1 cellular context compared by ENCODE assay signal in genomic region chr20:62530643-62531032, GRCh38.
TF ChIP-seq lines count a peak whose summit lies in the region.

No MANE protein-coding gene starts in this region.

TF ChIP-seq in K562, 482 proteins besides CTCF, POLR2A, EP300 and RAD21 (continued from another document and continues in another):
- TF ChIP-seq REST (CRISPR knock-in tag; IDR thresholded peaks at IDR 0.05; ENCODE audit: low read depth) (no peak), MNT (conservative IDR thresholded peaks at IDR 0.05) (no peak), ZNF280B (CRISPR knock-in tag; IDR thresholded peaks at IDR 0.05) (no peak), CREB1 (IDR thresholded peaks at IDR 0.05) (no peak), CREB1 (CRISPR knock-in tag; IDR thresholded peaks at IDR 0.05) (no peak), ZMIZ1 (IDR thresholded peaks at IDR 0.05; ENCODE audit: low read depth in 2 of 2, low read length in 2 of 2) (no peak), ZFX (CRISPR knock-in tag; IDR thresholded peaks at IDR 0.05) (0 out of 2 replicates have a peak, but pooled peaks have one; percentile 31), FOXK2 (conservative IDR thresholded peaks at IDR 0.05 in 1 of 2, IDR thresholded peaks at IDR 0.05 in 1 of 2; ENCODE audit: low read depth in 2 of 2) (no peak), ELK3 (CRISPR knock-in tag; IDR thresholded peaks at IDR 0.05) (no peak), BCOR (IDR thresholded peaks at IDR 0.05) (peak; percentile 21; the same call in 1 of the 2 replicates), BCL6 (CRISPR knock-in tag; IDR thresholded peaks at IDR 0.05) (no peak), ZNF740 (CRISPR knock-in tag; IDR thresholded peaks at IDR 0.05) (0 out of 2 replicates have a peak, but pooled peaks have one; percentile 16), ZNF740 (tag; IDR thresholded peaks at IDR 0.05) (no peak), ZNF57 (CRISPR knock-in tag; IDR thresholded peaks at IDR 0.05) (no peak), CBFA2T2 (conservative IDR thresholded peaks at IDR 0.05) (0 out of 2 replicates have a peak, but pooled peaks have one; percentile 23), CREB3 (tag; conservative IDR thresholded peaks at IDR 0.05; ENCODE audit: low read depth) (0 out of 2 replicates have a peak, but pooled peaks have one; percentile 27), NR2F6 (CRISPR knock-in tag; IDR thresholded peaks at IDR 0.05) (no peak), ZFP91 (CRISPR knock-in tag; IDR thresholded peaks at IDR 0.05) (0 out of 2 replicates have a peak, but pooled peaks have one; percentile 28), CTBP1 (IDR thresholded peaks at IDR 0.05; ENCODE audit: borderline replicate concordance) (0 out of 2 replicates have a peak, but pooled peaks have one; percentile 12), MAFG (tag; conservative IDR thresholded peaks at IDR 0.05) (no peak), COPS2 (conservative IDR thresholded peaks at IDR 0.05) (no peak), ATF4 (CRISPR knock-in tag; IDR thresholded peaks at IDR 0.05) (no peak), RB1 (IDR thresholded peaks at IDR 0.05; ENCODE audit: low read depth) (no peak), TEAD1 (CRISPR knock-in tag; IDR thresholded peaks at IDR 0.05) (no peak), MAFK (IDR thresholded peaks at IDR 0.05; ENCODE audit: low read length) (no peak), POLR3A (IDR thresholded peaks at IDR 0.05; ENCODE audit: borderline replicate concordance, extremely low read depth, insufficient read depth, insufficient read length) (no peak), NCOR1 (IDR thresholded peaks at IDR 0.05) (no peak), ZNF707 (CRISPR knock-in tag; conservative IDR thresholded peaks at IDR 0.05) (no peak), SIN3A (IDR thresholded peaks at IDR 0.05; ENCODE audit: borderline replicate concordance in 2 of 2, control insufficient read depth in 1 of 2, low read depth in 2 of 2, low read length in 2 of 2) (no peak), NR3C1 (CRISPR knock-in tag; IDR thresholded peaks at IDR 0.05) (no peak), HINFP (tag; conservative IDR thresholded peaks at IDR 0.05; ENCODE audit: low read depth) (no peak), LARP7 (IDR thresholded peaks at IDR 0.05) (no peak), ZNF253 (CRISPR knock-in tag; conservative IDR thresholded peaks at IDR 0.05) (no peak), TSHZ1 (CRISPR knock-in tag; IDR thresholded peaks at IDR 0.05) (no peak)
